Comparison of ENCODE assay signal across 8 cellular contexts in genomic region chr10:69802424-69803161, GRCh38. TPM values are rescaled to one million over a fixed set of nuclear protein-coding genes. Genes with fewer than 3 reads are reported as not detected.
A peak's percentile ranks its signal among the peaks of the same experiment; 100 is the strongest.
DNase-seq lines count a peak whose midpoint lies in the region; ATAC-seq and TF ChIP-seq lines count a peak whose summit lies in the region.

No MANE protein-coding gene starts in this region.

- in situ Hi-C loops in G401 (cut with HindIII; ENCODE audit: low sequenced_read_pairs), result no loop called here

- H3K27ac ChIP-seq in right atrium auricular region, result peak overlapping the region; percentile 71 to 81

- ATAC-seq in sciatic nerve, result peak; percentile 17
- no peak for ATAC-seq in GM21367 (IDR thresholded peaks at IDR 0.05; ENCODE audit: unreplicated experiment)
- no peak for ATAC-seq in GM18870 (IDR thresholded peaks at IDR 0.05; ENCODE audit: unreplicated experiment)

- H3K27ac Mint-ChIP-seq in CD14-positive monocyte, result no peak overlapping the region

- peak overlapping the region in 1 of 2 donors; percentile 79 for H3K4me3 Mint-ChIP-seq in CD14-positive monocyte

- no peak for TF ChIP-seq CTCF in WI38 (IDR thresholded peaks at IDR 0.05; ENCODE audit: low read depth, low read length)
- peak in 1 of 2 donors; percentile 41 for TF ChIP-seq CTCF in right atrium auricular region (IDR thresholded peaks at IDR 0.05)
- no peak for TF ChIP-seq CTCF in CD14-positive monocyte (IDR thresholded peaks at IDR 0.05)

- peaks cover 50 to 64% (median 50%) of the 10 kb centered on the region in 3 donors for H3K27me3 Mint-ChIP-seq in CD14-positive monocyte (ENCODE audit: low read depth in 3 of 3)

- DNase-seq in G401 (ENCODE audit: low spot score) (peak; percentile 82), right atrium auricular region (ENCODE audit: low spot score) (no peak), sciatic nerve (ENCODE audit: low spot score) (no peak), OCI-M1 (lab: John Stamatoyannopoulos, UW) (no peak), CD14-positive monocyte (ENCODE audit: low spot score) (no peak)

- peaks cover 9% of the 10 kb centered on the region for H3K4me1 Mint-ChIP-seq in CD14-positive monocyte

- no peaks in the 10 kb centered on the region for H3K27me3 ChIP-seq in right atrium auricular region

- H3K36me3 ChIP-seq in right atrium auricular region, result no peaks in the 10 kb centered on the region

- intact Hi-C loops in sciatic nerve (cut with DNase I) (no loop called here), CD14-positive monocyte (cut with micrococcal nuclease) (no loop called here)

- peaks cover 0 to 17% (median 0%) of the 10 kb centered on the region in 7 donors for H3K9me3 Mint-ChIP-seq in CD14-positive monocyte

- H3K9me3 ChIP-seq in right atrium auricular region, result no peaks in the 10 kb centered on the region

- H3K4me3 ChIP-seq in WI38 (ENCODE audit: low read depth, low read length) (peak overlapping the region; percentile 87), right atrium auricular region (peak overlapping the region; percentile 52 to 53)

- peaks cover 0 to 27% of the 10 kb centered on the region in 2 donors for H3K4me1 ChIP-seq in right atrium auricular region

- H3K36me3 Mint-ChIP-seq in CD14-positive monocyte, result no peaks in the 10 kb centered on the region

RNA-seq across cellular contexts. Expression of gene COL13A1, which starts 0.9 kb away (rescaled TPM):
- total RNA-seq in G401 (2014; rRNA removed; shearing (Covaris generic)), result 0.17 TPM in 1 of 2 replicates, not detected in the other
- total RNA-seq in right atrium auricular region, result 10 to 100 TPM in 1 of 2 donors, 1 to 10 TPM in 1; 5.7 to 11.8 TPM
- 1.0 TPM for total RNA-seq in sciatic nerve
- not detected for polyA plus RNA-seq in CD14-positive monocyte
